In genomic region chr18:77072566-77072965, GRCh38 we compare ENCODE assay signal across 10 cellular contexts.
DNase-seq lines count a peak whose midpoint lies in the region; ATAC-seq and TF ChIP-seq lines count a peak whose summit lies in the region.
"Had no signal": no experiment of that assay in that cellular context is flagged by ENCODE, and none has a peak within 500 bp of the region (broad histone marks: within the 10 kb centered on the region; RNA-seq: fewer than 3 reads in every experiment).

No MANE protein-coding gene starts in this region.

- WGBS in upper lobe of left lung, 2 donors = 87 to 96% methylated on average over 7 of the region's 7 CpGs

- TF ChIP-seq POLR2A in upper lobe of left lung (IDR thresholded peaks at IDR 0.05) = no peak

- intact Hi-C loops in natural killer cell (cut with micrococcal nuclease) = loop anchor here (1.0 to 2.0 kb wide), 3 partner anchors 8 to 58 kb away; no protein-coding TSS in a partner anchor

- TF ChIP-seq EP300 in upper lobe of left lung (IDR thresholded peaks at IDR 0.05) = no peak

- no peak for DNase-seq in activated naive CD4-positive, alpha-beta T cell treated with anti-CD3 and anti-CD28 coated beads, Interleukin-2, amount 10 ng/mL, durations not matched to agents 7 days and 5 days
- DNase-seq in activated naive CD4-positive, alpha-beta T cell treated with anti-CD3 and anti-CD28 coated beads, Interleukin-2, amount 50 U/mL, for 16 hours = no peak
- DNase-seq in chondrocyte (ENCODE audit: low spot score) = no peak
- DNase-seq in natural killer cell = no peak
- DNase-seq in upper lobe of left lung = no peak
- no peak for DNase-seq in NCI-H1417 (lab: John Stamatoyannopoulos, UW)
- DNase-seq: NCI-H2171, Peyer's patch had no signal

- no peak overlapping the region for H3K4me3 ChIP-seq in upper lobe of left lung
- H3K4me3 ChIP-seq: Peyer's patch had no signal

- no peaks in the 10 kb centered on the region for H3K27me3 ChIP-seq in upper lobe of left lung
- H3K27me3 ChIP-seq: Peyer's patch had no signal

- H3K4me1 Mint-ChIP-seq in activated naive CD4-positive, alpha-beta T cell treated with anti-CD3 and anti-CD28 coated beads, Interleukin-2, amount 10 ng/mL, durations not matched to agents 7 days and 5 days = peaks cover 80% of the 10 kb centered on the region
- peaks cover 65% of the 10 kb centered on the region for H3K4me1 Mint-ChIP-seq in chondrocyte (ENCODE audit: low read depth)
- H3K4me1 Mint-ChIP-seq in natural killer cell = peaks cover 90 to 95% of the 10 kb centered on the region in 2 donors

- H3K27ac ChIP-seq in upper lobe of left lung = peak overlapping the region in 3 of 4 donors; percentile 40 to 87 (median 79)

- peak overlapping the region; percentile 100 for H3K27ac Mint-ChIP-seq in activated naive CD4-positive, alpha-beta T cell treated with anti-CD3 and anti-CD28 coated beads, Interleukin-2, amount 10 ng/mL, durations not matched to agents 7 days and 5 days
- H3K27ac Mint-ChIP-seq in chondrocyte (ENCODE audit: unreplicated experiment) (peak overlapping the region; percentile 95), natural killer cell (peak overlapping the region; percentile 94 to 98)

- H3K9me3 Mint-ChIP-seq in activated naive CD4-positive, alpha-beta T cell treated with anti-CD3 and anti-CD28 coated beads, Interleukin-2, amount 10 ng/mL, durations not matched to agents 7 days and 5 days = no peaks in the 10 kb centered on the region
- H3K9me3 Mint-ChIP-seq in chondrocyte (ENCODE audit: low read depth) = no peaks in the 10 kb centered on the region
- H3K9me3 Mint-ChIP-seq in natural killer cell = no peaks in the 10 kb centered on the region

- TF ChIP-seq CTCF in chondrocyte (IDR thresholded peaks at IDR 0.05) (no peak), natural killer cell (IDR thresholded peaks at IDR 0.05) (no peak), upper lobe of left lung (IDR thresholded peaks at IDR 0.05) (no peak)

- no peaks in the 10 kb centered on the region for H3K27me3 Mint-ChIP-seq in activated naive CD4-positive, alpha-beta T cell treated with anti-CD3 and anti-CD28 coated beads, Interleukin-2, amount 10 ng/mL, durations not matched to agents 7 days and 5 days
- H3K27me3 Mint-ChIP-seq in chondrocyte (ENCODE audit: low read depth) (no peaks in the 10 kb centered on the region), natural killer cell (ENCODE audit: low read depth in 2 of 2) (no peaks in the 10 kb centered on the region)

- no peaks in the 10 kb centered on the region for H3K36me3 ChIP-seq in upper lobe of left lung
- H3K36me3 ChIP-seq: Peyer's patch had no signal

- H3K4me1 ChIP-seq in upper lobe of left lung = peaks cover 45 to 73% (median 51%) of the 10 kb centered on the region in 4 donors

- peaks cover 61% of the 10 kb centered on the region for H3K36me3 Mint-ChIP-seq in activated naive CD4-positive, alpha-beta T cell treated with anti-CD3 and anti-CD28 coated beads, Interleukin-2, amount 10 ng/mL, durations not matched to agents 7 days and 5 days
- peaks cover 2% of the 10 kb centered on the region for H3K36me3 Mint-ChIP-seq in chondrocyte (ENCODE audit: low read depth)
- H3K36me3 Mint-ChIP-seq in natural killer cell = no peaks in the 10 kb centered on the region

- no peak overlapping the region for H3K4me3 Mint-ChIP-seq in activated naive CD4-positive, alpha-beta T cell treated with anti-CD3 and anti-CD28 coated beads, Interleukin-2, amount 10 ng/mL, durations not matched to agents 7 days and 5 days
- H3K4me3 Mint-ChIP-seq in chondrocyte (ENCODE audit: unreplicated experiment) (no peak overlapping the region), natural killer cell (peak overlapping the region; percentile 83)

- ATAC-seq in natural killer cell (no peak), upper lobe of left lung (ENCODE audit: low FRiP score in 2 of 2) (no peak), GM19023 (IDR thresholded peaks at IDR 0.05; ENCODE audit: unreplicated experiment) (no peak), GM18870 (IDR thresholded peaks at IDR 0.05; ENCODE audit: unreplicated experiment) (no peak)

- H3K9me3 ChIP-seq in upper lobe of left lung = no peaks in the 10 kb centered on the region
- H3K9me3 ChIP-seq: Peyer's patch had no signal

- CTCF ChIA-PET in activated naive CD4-positive, alpha-beta T cell treated with anti-CD3 and anti-CD28 coated beads, Interleukin-2, amount 10 ng/mL, durations not matched to agents 7 days and 5 days (lab: Charles Lee) = interaction anchor here (1.0 to 1.4 kb wide), 2 partner anchors 12 to 28 kb away, joined by 4 read pairs; no protein-coding TSS in a partner anchor
